1 cellular context compared by ENCODE assay signal in the genomic region with DNA sequence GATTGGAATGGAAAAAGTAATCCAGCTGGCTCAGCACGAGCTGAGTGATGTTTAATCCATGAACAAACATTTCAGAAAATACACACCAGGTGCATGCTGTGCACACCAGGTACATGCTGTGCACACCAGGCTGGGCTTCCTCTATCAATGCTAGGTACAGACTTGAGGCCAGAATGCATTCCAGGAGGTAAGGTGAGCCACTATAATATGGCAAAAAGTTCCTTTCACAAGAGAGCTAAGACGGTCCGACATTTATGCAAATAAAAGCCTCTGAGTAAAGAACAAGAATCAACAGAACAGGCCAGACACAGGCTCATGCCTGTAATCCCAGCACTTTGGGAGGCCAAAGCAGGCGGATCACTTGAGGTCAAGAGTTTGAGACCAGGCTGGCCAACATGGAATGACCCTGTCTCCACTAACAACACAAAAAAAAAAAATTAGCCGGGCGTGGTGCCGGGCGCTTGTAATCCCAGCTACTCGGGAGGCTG.
TF ChIP-seq lines count a peak whose summit lies in the region.

No MANE protein-coding gene starts in this region.

TF ChIP-seq in HepG2, 621 proteins besides CTCF, POLR2A, EP300 and RAD21 (continued from another document and continues in another):
- TF ChIP-seq, protein P1, sequence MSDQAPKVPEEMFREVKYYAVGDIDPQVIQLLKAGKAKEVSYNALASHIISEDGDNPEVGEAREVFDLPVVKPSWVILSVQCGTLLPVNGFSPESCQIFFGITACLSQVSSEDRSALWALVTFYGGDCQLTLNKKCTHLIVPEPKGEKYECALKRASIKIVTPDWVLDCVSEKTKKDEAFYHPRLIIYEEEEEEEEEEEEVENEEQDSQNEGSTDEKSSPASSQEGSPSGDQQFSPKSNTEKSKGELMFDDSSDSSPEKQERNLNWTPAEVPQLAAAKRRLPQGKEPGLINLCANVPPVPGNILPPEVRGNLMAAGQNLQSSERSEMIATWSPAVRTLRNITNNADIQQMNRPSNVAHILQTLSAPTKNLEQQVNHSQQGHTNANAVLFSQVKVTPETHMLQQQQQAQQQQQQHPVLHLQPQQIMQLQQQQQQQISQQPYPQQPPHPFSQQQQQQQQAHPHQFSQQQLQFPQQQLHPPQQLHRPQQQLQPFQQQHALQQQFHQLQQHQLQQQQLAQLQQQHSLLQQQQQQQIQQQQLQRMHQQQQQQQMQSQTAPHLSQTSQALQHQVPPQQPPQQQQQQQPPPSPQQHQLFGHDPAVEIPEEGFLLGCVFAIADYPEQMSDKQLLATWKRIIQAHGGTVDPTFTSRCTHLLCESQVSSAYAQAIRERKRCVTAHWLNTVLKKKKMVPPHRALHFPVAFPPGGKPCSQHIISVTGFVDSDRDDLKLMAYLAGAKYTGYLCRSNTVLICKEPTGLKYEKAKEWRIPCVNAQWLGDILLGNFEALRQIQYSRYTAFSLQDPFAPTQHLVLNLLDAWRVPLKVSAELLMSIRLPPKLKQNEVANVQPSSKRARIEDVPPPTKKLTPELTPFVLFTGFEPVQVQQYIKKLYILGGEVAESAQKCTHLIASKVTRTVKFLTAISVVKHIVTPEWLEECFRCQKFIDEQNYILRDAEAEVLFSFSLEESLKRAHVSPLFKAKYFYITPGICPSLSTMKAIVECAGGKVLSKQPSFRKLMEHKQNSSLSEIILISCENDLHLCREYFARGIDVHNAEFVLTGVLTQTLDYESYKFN (CRISPR knock-in tag; conservative IDR thresholded peaks at IDR 0.05) = peak; percentile 59; the same call in 1 of the 2 replicates
- TF ChIP-seq, protein P2, sequence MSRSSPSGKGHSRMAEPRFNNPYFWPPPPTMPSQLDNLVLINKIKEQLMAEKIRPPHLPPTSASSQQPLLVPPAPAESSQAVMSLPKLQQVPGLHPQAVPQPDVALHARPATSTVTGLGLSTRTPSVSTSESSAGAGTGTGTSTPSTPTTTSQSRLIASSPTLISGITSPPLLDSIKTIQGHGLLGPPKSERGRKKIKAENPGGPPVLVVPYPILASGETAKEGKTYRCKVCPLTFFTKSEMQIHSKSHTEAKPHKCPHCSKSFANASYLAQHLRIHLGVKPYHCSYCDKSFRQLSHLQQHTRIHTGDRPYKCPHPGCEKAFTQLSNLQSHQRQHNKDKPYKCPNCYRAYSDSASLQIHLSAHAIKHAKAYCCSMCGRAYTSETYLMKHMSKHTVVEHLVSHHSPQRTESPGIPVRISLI (CRISPR knock-in tag; IDR thresholded peaks at IDR 0.05; ENCODE audit: borderline replicate concordance) = peak; percentile 89
- TF ChIP-seq, protein P3, sequence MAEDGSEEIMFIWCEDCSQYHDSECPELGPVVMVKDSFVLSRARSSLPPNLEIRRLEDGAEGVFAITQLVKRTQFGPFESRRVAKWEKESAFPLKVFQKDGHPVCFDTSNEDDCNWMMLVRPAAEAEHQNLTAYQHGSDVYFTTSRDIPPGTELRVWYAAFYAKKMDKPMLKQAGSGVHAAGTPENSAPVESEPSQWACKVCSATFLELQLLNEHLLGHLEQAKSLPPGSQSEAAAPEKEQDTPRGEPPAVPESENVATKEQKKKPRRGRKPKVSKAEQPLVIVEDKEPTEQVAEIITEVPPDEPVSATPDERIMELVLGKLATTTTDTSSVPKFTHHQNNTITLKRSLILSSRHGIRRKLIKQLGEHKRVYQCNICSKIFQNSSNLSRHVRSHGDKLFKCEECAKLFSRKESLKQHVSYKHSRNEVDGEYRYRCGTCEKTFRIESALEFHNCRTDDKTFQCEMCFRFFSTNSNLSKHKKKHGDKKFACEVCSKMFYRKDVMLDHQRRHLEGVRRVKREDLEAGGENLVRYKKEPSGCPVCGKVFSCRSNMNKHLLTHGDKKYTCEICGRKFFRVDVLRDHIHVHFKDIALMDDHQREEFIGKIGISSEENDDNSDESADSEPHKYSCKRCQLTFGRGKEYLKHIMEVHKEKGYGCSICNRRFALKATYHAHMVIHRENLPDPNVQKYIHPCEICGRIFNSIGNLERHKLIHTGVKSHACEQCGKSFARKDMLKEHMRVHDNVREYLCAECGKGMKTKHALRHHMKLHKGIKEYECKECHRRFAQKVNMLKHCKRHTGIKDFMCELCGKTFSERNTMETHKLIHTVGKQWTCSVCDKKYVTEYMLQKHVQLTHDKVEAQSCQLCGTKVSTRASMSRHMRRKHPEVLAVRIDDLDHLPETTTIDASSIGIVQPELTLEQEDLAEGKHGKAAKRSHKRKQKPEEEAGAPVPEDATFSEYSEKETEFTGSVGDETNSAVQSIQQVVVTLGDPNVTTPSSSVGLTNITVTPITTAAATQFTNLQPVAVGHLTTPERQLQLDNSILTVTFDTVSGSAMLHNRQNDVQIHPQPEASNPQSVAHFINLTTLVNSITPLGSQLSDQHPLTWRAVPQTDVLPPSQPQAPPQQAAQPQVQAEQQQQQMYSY (CRISPR knock-in tag; IDR thresholded peaks at IDR 0.05) = no peak
- TF ChIP-seq ZNF224 (CRISPR knock-in tag; IDR thresholded peaks at IDR 0.05) (0 out of 2 replicates have a peak, but pooled peaks have one; percentile 54), XRCC5 (optimal IDR thresholded peaks at IDR 0.05; ENCODE audit: low read length) (no peak), ATM (IDR thresholded peaks at IDR 0.05; ENCODE audit: borderline replicate concordance) (no peak), KLF11 (CRISPR knock-in tag; IDR thresholded peaks at IDR 0.05) (no peak), ZEB1 (IDR thresholded peaks at IDR 0.05; ENCODE audit: insufficient replicate concordance, low read depth) (peak; percentile 84), ZNF260 (CRISPR knock-in tag; IDR thresholded peaks at IDR 0.05; ENCODE audit: borderline replicate concordance, low read depth) (no peak), ZNF556 (CRISPR knock-in tag; IDR thresholded peaks at IDR 0.05; ENCODE audit: borderline replicate concordance) (peak; percentile 61), ZFP82 (CRISPR knock-in tag; IDR thresholded peaks at IDR 0.05; ENCODE audit: borderline replicate concordance) (no peak), ZMYM3 (CRISPR knock-in tag; IDR thresholded peaks at IDR 0.05) (peak; percentile 76), SP5 (CRISPR knock-in tag; IDR thresholded peaks at IDR 0.05; ENCODE audit: borderline replicate concordance, low read depth) (0 out of 2 replicates have a peak, but pooled peaks have one; percentile 13), PHF21A (CRISPR knock-in tag; IDR thresholded peaks at IDR 0.05) (peak; percentile 68), ZFY (CRISPR knock-in tag; IDR thresholded peaks at IDR 0.05) (peak; percentile 28; the same call in 1 of the 2 replicates), RXRA (CRISPR knock-in tag; IDR thresholded peaks at IDR 0.05) (peak; percentile 95), ZSCAN20 (CRISPR knock-in tag; IDR thresholded peaks at IDR 0.05; ENCODE audit: borderline replicate concordance) (no peak), ZFX (CRISPR knock-in tag; IDR thresholded peaks at IDR 0.05; ENCODE audit: low read depth) (peak; percentile 52; the same call in 1 of the 2 replicates), ELF3 (CRISPR knock-in tag; IDR thresholded peaks at IDR 0.05) (0 out of 2 replicates have a peak, but pooled peaks have one; percentile 12), ZNF441 (CRISPR knock-in tag; IDR thresholded peaks at IDR 0.05; ENCODE audit: borderline replicate concordance) (0 out of 2 replicates have a peak, but pooled peaks have one; percentile 49), ZNF607 (CRISPR knock-in tag; IDR thresholded peaks at IDR 0.05; ENCODE audit: borderline replicate concordance) (no peak), ZNF232 (CRISPR knock-in tag; IDR thresholded peaks at IDR 0.05; ENCODE audit: borderline replicate concordance) (no peak), ZNF777 (CRISPR knock-in tag; IDR thresholded peaks at IDR 0.05) (0 out of 2 replicates have a peak, but pooled peaks have one; percentile 32), FOXA1 (IDR thresholded peaks at IDR 0.05) (no peak), FOXA1 (CRISPR knock-in tag; IDR thresholded peaks at IDR 0.05) (peak; percentile 55), ZNF501 (CRISPR knock-in tag; IDR thresholded peaks at IDR 0.05) (0 out of 2 replicates have a peak, but pooled peaks have one; percentile 52), ZSCAN30 (CRISPR knock-in tag; IDR thresholded peaks at IDR 0.05) (no peak)
- TF ChIP-seq, protein P4, sequence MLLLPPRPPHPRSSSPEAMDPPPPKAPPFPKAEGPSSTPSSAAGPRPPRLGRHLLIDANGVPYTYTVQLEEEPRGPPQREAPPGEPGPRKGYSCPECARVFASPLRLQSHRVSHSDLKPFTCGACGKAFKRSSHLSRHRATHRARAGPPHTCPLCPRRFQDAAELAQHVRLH (CRISPR knock-in tag; IDR thresholded peaks at IDR 0.05; ENCODE audit: borderline replicate concordance, low read depth) = peak; percentile 46; the same call in 1 of the 2 replicates
- TF ChIP-seq, protein P5, sequence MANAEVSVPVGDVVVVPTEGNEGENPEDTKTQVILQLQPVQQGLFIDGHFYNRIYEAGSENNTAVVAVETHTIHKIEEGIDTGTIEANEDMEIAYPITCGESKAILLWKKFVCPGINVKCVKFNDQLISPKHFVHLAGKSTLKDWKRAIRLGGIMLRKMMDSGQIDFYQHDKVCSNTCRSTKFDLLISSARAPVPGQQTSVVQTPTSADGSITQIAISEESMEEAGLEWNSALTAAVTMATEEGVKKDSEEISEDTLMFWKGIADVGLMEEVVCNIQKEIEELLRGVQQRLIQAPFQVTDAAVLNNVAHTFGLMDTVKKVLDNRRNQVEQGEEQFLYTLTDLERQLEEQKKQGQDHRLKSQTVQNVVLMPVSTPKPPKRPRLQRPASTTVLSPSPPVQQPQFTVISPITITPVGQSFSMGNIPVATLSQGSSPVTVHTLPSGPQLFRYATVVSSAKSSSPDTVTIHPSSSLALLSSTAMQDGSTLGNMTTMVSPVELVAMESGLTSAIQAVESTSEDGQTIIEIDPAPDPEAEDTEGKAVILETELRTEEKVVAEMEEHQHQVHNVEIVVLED (CRISPR knock-in tag; IDR thresholded peaks at IDR 0.05; ENCODE audit: borderline replicate concordance) = 0 out of 2 replicates have a peak, but pooled peaks have one; percentile 26
- TF ChIP-seq, protein P6, sequence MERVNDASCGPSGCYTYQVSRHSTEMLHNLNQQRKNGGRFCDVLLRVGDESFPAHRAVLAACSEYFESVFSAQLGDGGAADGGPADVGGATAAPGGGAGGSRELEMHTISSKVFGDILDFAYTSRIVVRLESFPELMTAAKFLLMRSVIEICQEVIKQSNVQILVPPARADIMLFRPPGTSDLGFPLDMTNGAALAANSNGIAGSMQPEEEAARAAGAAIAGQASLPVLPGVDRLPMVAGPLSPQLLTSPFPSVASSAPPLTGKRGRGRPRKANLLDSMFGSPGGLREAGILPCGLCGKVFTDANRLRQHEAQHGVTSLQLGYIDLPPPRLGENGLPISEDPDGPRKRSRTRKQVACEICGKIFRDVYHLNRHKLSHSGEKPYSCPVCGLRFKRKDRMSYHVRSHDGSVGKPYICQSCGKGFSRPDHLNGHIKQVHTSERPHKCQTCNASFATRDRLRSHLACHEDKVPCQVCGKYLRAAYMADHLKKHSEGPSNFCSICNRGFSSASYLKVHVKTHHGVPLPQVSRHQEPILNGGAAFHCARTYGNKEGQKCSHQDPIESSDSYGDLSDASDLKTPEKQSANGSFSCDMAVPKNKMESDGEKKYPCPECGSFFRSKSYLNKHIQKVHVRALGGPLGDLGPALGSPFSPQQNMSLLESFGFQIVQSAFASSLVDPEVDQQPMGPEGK (CRISPR knock-in tag; IDR thresholded peaks at IDR 0.05) = no peak
- TF ChIP-seq, protein P7, sequence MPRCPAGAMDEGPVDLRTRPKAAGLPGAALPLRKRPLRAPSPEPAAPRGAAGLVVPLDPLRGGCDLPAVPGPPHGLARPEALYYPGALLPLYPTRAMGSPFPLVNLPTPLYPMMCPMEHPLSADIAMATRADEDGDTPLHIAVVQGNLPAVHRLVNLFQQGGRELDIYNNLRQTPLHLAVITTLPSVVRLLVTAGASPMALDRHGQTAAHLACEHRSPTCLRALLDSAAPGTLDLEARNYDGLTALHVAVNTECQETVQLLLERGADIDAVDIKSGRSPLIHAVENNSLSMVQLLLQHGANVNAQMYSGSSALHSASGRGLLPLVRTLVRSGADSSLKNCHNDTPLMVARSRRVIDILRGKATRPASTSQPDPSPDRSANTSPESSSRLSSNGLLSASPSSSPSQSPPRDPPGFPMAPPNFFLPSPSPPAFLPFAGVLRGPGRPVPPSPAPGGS (CRISPR knock-in tag; IDR thresholded peaks at IDR 0.05) = 0 out of 2 replicates have a peak, but pooled peaks have one; percentile 24
- TF ChIP-seq, protein P8, sequence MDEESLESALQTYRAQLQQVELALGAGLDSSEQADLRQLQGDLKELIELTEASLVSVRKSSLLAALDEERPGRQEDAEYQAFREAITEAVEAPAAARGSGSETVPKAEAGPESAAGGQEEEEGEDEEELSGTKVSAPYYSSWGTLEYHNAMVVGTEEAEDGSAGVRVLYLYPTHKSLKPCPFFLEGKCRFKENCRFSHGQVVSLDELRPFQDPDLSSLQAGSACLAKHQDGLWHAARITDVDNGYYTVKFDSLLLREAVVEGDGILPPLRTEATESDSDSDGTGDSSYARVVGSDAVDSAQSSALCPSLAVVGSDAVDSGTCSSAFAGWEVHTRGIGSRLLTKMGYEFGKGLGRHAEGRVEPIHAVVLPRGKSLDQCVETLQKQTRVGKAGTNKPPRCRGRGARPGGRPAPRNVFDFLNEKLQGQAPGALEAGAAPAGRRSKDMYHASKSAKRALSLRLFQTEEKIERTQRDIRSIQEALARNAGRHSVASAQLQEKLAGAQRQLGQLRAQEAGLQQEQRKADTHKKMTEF (CRISPR knock-in tag; IDR thresholded peaks at IDR 0.05) = 0 out of 2 replicates have a peak, but pooled peaks have one; percentile 43
- TF ChIP-seq, protein P9, sequence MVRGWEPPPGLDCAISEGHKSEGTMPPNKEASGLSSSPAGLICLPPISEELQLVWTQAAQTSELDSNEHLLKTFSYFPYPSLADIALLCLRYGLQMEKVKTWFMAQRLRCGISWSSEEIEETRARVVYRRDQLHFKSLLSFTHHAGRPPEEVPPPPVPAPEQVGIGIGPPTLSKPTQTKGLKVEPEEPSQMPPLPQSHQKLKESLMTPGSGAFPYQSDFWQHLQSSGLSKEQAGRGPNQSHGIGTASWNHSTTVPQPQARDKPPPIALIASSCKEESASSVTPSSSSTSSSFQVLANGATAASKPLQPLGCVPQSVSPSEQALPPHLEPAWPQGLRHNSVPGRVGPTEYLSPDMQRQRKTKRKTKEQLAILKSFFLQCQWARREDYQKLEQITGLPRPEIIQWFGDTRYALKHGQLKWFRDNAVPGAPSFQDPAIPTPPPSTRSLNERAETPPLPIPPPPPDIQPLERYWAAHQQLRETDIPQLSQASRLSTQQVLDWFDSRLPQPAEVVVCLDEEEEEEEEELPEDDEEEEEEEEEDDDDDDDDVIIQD (CRISPR knock-in tag; IDR thresholded peaks at IDR 0.05; ENCODE audit: low read depth) = 0 out of 2 replicates have a peak, but pooled peaks have one; percentile 24
- TF ChIP-seq, protein P10, sequence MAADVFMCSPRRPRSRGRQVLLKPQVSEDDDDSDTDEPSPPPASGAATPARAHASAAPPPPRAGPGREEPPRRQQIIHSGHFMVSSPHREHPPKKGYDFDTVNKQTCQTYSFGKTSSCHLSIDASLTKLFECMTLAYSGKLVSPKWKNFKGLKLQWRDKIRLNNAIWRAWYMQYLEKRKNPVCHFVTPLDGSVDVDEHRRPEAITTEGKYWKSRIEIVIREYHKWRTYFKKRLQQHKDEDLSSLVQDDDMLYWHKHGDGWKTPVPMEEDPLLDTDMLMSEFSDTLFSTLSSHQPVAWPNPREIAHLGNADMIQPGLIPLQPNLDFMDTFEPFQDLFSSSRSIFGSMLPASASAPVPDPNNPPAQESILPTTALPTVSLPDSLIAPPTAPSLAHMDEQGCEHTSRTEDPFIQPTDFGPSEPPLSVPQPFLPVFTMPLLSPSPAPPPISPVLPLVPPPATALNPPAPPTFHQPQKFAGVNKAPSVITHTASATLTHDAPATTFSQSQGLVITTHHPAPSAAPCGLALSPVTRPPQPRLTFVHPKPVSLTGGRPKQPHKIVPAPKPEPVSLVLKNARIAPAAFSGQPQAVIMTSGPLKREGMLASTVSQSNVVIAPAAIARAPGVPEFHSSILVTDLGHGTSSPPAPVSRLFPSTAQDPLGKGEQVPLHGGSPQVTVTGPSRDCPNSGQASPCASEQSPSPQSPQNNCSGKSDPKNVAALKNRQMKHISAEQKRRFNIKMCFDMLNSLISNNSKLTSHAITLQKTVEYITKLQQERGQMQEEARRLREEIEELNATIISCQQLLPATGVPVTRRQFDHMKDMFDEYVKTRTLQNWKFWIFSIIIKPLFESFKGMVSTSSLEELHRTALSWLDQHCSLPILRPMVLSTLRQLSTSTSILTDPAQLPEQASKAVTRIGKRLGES (CRISPR knock-in tag; IDR thresholded peaks at IDR 0.05; ENCODE audit: borderline replicate concordance) = no peak
